In the genomic region with DNA sequence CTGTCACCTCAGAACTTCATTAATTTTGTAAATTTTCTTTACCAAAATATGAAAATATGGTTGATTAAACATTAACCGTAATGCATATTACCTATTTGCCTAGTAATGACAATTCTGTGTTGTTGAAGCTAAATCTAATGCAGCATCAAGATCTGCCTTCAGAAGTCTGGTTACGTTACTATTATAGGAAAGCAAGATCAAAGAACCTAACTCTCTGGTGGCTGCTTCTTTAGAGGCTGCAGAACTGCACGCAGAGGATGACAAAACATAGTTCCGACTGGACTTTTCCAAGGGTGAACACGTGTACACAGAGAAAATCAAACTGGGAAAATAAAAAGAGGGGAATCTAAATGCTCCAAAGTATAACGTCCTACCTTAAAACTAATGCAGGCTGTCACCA, we compare ENCODE assay signal across 21 cellular contexts.
"Had no signal": no experiment of that assay in that cellular context is flagged by ENCODE, and none has a peak within 500 bp of the region (broad histone marks: within the 10 kb centered on the region; RNA-seq: fewer than 3 reads in every experiment).

No MANE protein-coding gene starts in this region.

- H3K36me3 ChIP-seq: brain microvascular endothelial cell, neural progenitor cell had no signal

- H3K27ac ChIP-seq: brain microvascular endothelial cell, epithelial cell of prostate, foreskin keratinocyte, neural progenitor cell, suprapubic skin, transverse colon had no signal

- H3K4me3 ChIP-seq: neural progenitor cell, suprapubic skin, transverse colon had no signal

- H3K4me3 Mint-ChIP-seq: activated CD8-positive, alpha-beta T cell treated with anti-CD3 and anti-CD28 coated beads for 36 hours; endodermal cell; neural progenitor cell; WTC11 had no signal

- H3K36me3 Mint-ChIP-seq: WTC11 had no signal

- H3K9me3 ChIP-seq: suprapubic skin, transverse colon had no signal

- H3K9me3 Mint-ChIP-seq: activated CD8-positive, alpha-beta T cell treated with anti-CD3 and anti-CD28 coated beads for 36 hours; endodermal cell; neural progenitor cell; WTC11 had no signal

- H3K9ac ChIP-seq: neural progenitor cell had no signal

- H3K4me1 Mint-ChIP-seq: neural progenitor cell had no signal

- DNase-seq: activated CD4-positive, alpha-beta T cell treated with anti-CD3 and anti-CD28 coated beads for 48 hours; activated CD8-positive, alpha-beta T cell treated with anti-CD3 and anti-CD28 coated beads for 36 hours; activated gamma-delta T cell; aorta; brain microvascular endothelial cell; central memory CD4-positive, alpha-beta T cell; endodermal cell; foreskin keratinocyte; glutamatergic neuron; hypothalamus; kidney; midbrain; stimulated activated naive CD8-positive, alpha-beta T cell treated with anti-CD3 and anti-CD28 coated beads, Interleukin-15, Interleukin-2, amounts not matched to agents 100 U/mL and 50 U/mL, for 24 hours; SW 1271; transverse colon had no signal

- H3K4me1 ChIP-seq: neural progenitor cell, transverse colon had no signal

- ATAC-seq: activated CD8-positive, alpha-beta T cell treated with anti-CD3 and anti-CD28 coated beads for 36 hours; foreskin keratinocyte; left lobe of liver; stimulated activated naive CD8-positive, alpha-beta T cell treated with anti-CD3 and anti-CD28 coated beads, Interleukin-15, Interleukin-2, amounts not matched to agents 100 U/mL and 50 U/mL, for 24 hours; WTC11 had no signal

- H3K4me2 ChIP-seq: neural progenitor cell had no signal

- H3K27me3 Mint-ChIP-seq: activated CD8-positive, alpha-beta T cell treated with anti-CD3 and anti-CD28 coated beads for 36 hours; progenitor cell of endocrine pancreas had no signal

- H3K27ac Mint-ChIP-seq: endodermal cell, neural progenitor cell, progenitor cell of endocrine pancreas, WTC11 had no signal

- H3K27me3 ChIP-seq: brain microvascular endothelial cell, foreskin keratinocyte, neural progenitor cell, suprapubic skin, transverse colon had no signal
